Comparison of ENCODE assay signal across 8 cellular contexts in the genomic region with DNA sequence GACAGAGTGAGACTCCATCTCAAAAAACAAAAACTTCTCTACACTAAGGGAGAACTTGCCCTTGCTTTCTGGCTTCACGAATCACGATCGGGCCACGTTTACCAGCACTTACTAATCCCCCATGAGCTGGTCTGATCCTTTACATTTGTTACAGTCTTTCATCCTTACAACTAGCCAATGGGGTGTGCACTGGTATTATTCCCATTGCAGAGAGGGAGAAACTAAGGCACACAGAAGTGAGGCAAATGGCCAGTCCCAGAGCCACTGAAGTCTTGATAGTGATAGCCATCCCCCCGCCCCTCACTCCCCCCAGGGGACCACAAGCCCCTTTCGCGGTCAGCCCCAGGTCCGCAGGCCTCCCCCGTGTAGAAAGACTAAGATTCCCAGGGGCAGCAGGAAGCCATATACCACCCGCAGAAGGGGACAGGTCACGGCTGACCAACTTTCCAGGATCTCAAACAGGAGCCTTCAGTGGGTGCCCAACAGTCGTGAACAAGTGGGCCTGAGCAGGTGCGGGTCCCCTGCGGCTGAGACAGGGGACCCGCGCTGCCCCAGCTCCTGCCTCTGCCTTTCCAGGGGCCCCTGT. TPM values are rescaled to one million over a fixed set of nuclear protein-coding genes. Genes with fewer than 3 reads are reported as not detected.
DNase-seq lines count a peak whose midpoint lies in the region; ATAC-seq and TF ChIP-seq lines count a peak whose summit lies in the region.

No MANE protein-coding gene starts in this region.

- TF ChIP-seq RAD21 in liver (IDR thresholded peaks at IDR 0.05): no peak

- no peak overlapping the region for H3K27ac ChIP-seq in liver (ENCODE audit: low read depth in 1 of 2, low read length in 2 of 2)
- H3K27ac ChIP-seq in thyroid gland: peak overlapping the region in 2 of 3 donors; percentile 33 to 40

- H3K27ac Mint-ChIP-seq in activated T-helper 17 cell treated with anti-CD3 and anti-CD28 coated beads, Interleukin-2, amount 50 U/mL, for 72 hours: no peak overlapping the region

- TF ChIP-seq POLR2A in thyroid gland (IDR thresholded peaks at IDR 0.05): no peak

- H3K4me1 Mint-ChIP-seq in activated T-helper 17 cell treated with anti-CD3 and anti-CD28 coated beads, Interleukin-2, amount 50 U/mL, for 72 hours: no peaks in the 10 kb centered on the region

- H3K36me3 ChIP-seq in liver (ENCODE audit: control insufficient read depth in 4 of 4, insufficient read depth in 3 of 4, low read depth in 1 of 4, low read length in 3 of 4) (no peaks in the 10 kb centered on the region), thyroid gland (no peaks in the 10 kb centered on the region)

- H3K9ac ChIP-seq in liver (ENCODE audit: low read depth in 1 of 2, low read length in 2 of 2): no peak overlapping the region

- no peaks in the 10 kb centered on the region for H3K36me3 Mint-ChIP-seq in activated T-helper 17 cell treated with anti-CD3 and anti-CD28 coated beads, Interleukin-2, amount 50 U/mL, for 72 hours (ENCODE audit: low read depth)

- WGBS in liver: 20% methylated on average over 16 of the region's 16 CpGs
- 20 to 24% methylated on average over 7 to 9 of the region's 16 CpGs for WGBS in thyroid gland, 2 donors

- H3K27me3 ChIP-seq in liver (ENCODE audit: control insufficient read depth in 4 of 4, insufficient read depth in 4 of 4, low read length in 3 of 4) (no peaks in the 10 kb centered on the region), thyroid gland (no peaks in the 10 kb centered on the region)

- H3K4me1 ChIP-seq in liver (ENCODE audit: control insufficient read depth in 4 of 4, insufficient read depth in 4 of 4, low read length in 3 of 4) (peaks cover 5 to 13% (median 8%) of the 10 kb centered on the region in 4 donors), thyroid gland (peaks cover 28 to 46% of the 10 kb centered on the region in 2 donors)

- no peaks in the 10 kb centered on the region for H3K9me3 Mint-ChIP-seq in activated T-helper 17 cell treated with anti-CD3 and anti-CD28 coated beads, Interleukin-2, amount 50 U/mL, for 72 hours

- peak overlapping the region; percentile 58 to 89 (median 76) for H3K4me3 ChIP-seq in liver (ENCODE audit: low read depth in 1 of 3, low read length in 3 of 3)
- H3K4me3 ChIP-seq in thyroid gland (replicated peaks in 1 of 3): peak overlapping the region; percentile 7 to 70 (median 45)

- H3K27me3 Mint-ChIP-seq in activated T-helper 17 cell treated with anti-CD3 and anti-CD28 coated beads, Interleukin-2, amount 50 U/mL, for 72 hours: no peaks in the 10 kb centered on the region

- H3K9me3 ChIP-seq in liver (ENCODE audit: control insufficient read depth in 4 of 4, low read length in 3 of 4) (no peaks in the 10 kb centered on the region), thyroid gland (no peaks in the 10 kb centered on the region)

- ATAC-seq in activated T-helper 17 cell treated with anti-CD3 and anti-CD28 coated beads, Interleukin-2, amount 50 U/mL, for 72 hours (replicated peaks): no peak
- ATAC-seq in HG02763 (IDR thresholded peaks at IDR 0.05; ENCODE audit: unreplicated experiment): no peak

- intact Hi-C loops in thyroid gland (cut with DNase I): loop anchor here (5.0 to 10.0 kb wide), 2 partner anchors 55 to 128 kb away; a partner anchor contains a TSS

- peak; percentile 35 for DNase-seq in activated T-cell treated with anti-CD3 and anti-CD28 coated beads, Interleukin-2, amount 50 U/mL, for 1 hour
- no peak for DNase-seq in activated T-cell treated with anti-CD3 and anti-CD28 coated beads, Interleukin-2, amount 50 U/mL, for 48 hours
- DNase-seq in thyroid gland (no peak), NCI-H128 (lab: John Stamatoyannopoulos, UW; ENCODE audit: unreplicated experiment) (no peak)
- no peak for DNase-seq in effector CD8-positive, alpha-beta T cell (lab: John Stamatoyannopoulos, UW)

- TF ChIP-seq CTCF in liver (IDR thresholded peaks at IDR 0.05; ENCODE audit: low read depth, low read length, missing input control) (no peak), thyroid gland (IDR thresholded peaks at IDR 0.05) (no peak)

- H3K4me3 Mint-ChIP-seq in activated T-helper 17 cell treated with anti-CD3 and anti-CD28 coated beads, Interleukin-2, amount 50 U/mL, for 72 hours: peak overlapping the region; percentile 69

TF ChIP-seq in liver, 16 proteins besides CTCF, POLR2A, EP300 and RAD21:
- TF ChIP-seq, protein P1, sequence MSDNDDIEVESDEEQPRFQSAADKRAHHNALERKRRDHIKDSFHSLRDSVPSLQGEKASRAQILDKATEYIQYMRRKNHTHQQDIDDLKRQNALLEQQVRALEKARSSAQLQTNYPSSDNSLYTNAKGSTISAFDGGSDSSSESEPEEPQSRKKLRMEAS (IDR thresholded peaks at IDR 0.05): no peak
- TF ChIP-seq FOXA2 (IDR thresholded peaks at IDR 0.05) (no peak), RXRA (IDR thresholded peaks at IDR 0.05) (no peak), HNF4G (IDR thresholded peaks at IDR 0.05) (no peak), JUND (IDR thresholded peaks at IDR 0.05) (no peak), EGR1 (IDR thresholded peaks at IDR 0.05; ENCODE audit: low read depth in 2 of 2) (no peak), GABPA (IDR thresholded peaks at IDR 0.05 in 1 of 2, conservative IDR thresholded peaks at IDR 0.05 in 1 of 2) (no peak), HNF4A (conservative IDR thresholded peaks at IDR 0.05) (no peak), SP1 (IDR thresholded peaks at IDR 0.05) (no peak)
- TF ChIP-seq, protein P2, sequence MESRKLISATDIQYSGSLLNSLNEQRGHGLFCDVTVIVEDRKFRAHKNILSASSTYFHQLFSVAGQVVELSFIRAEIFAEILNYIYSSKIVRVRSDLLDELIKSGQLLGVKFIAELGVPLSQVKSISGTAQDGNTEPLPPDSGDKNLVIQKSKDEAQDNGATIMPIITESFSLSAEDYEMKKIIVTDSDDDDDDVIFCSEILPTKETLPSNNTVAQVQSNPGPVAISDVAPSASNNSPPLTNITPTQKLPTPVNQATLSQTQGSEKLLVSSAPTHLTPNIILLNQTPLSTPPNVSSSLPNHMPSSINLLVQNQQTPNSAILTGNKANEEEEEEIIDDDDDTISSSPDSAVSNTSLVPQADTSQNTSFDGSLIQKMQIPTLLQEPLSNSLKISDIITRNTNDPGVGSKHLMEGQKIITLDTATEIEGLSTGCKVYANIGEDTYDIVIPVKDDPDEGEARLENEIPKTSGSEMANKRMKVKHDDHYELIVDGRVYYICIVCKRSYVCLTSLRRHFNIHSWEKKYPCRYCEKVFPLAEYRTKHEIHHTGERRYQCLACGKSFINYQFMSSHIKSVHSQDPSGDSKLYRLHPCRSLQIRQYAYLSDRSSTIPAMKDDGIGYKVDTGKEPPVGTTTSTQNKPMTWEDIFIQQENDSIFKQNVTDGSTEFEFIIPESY (IDR thresholded peaks at IDR 0.05): no peak
- TF ChIP-seq, protein P3, sequence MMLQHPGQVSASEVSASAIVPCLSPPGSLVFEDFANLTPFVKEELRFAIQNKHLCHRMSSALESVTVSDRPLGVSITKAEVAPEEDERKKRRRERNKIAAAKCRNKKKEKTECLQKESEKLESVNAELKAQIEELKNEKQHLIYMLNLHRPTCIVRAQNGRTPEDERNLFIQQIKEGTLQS (IDR thresholded peaks at IDR 0.05): no peak

RNA-seq across cellular contexts. Expression of a gene that starts 0.8 kb away (rescaled TPM):
- 1 to 10 TPM; 1.8 to 2.3 TPM for total RNA-seq in activated T-helper 17 cell treated with anti-CD3 and anti-CD28 coated beads, Interleukin-2, amount 50 U/mL, for 72 hours
- 10 to 100 TPM in 1 of 2 donors, 1 to 10 TPM in 1; 2.1 to 24.5 TPM for total RNA-seq in liver
- 1 to 10 TPM; 1.4 to 3.8 TPM for polyA plus RNA-seq in liver
- 10 to 100 TPM; 18.6 to 34.1 (median 21.2) TPM for total RNA-seq in thyroid gland

RNA-seq across cellular contexts. Expression of a gene that starts 32.1 kb away (rescaled TPM):
- total RNA-seq in activated T-helper 17 cell treated with anti-CD3 and anti-CD28 coated beads, Interleukin-2, amount 50 U/mL, for 72 hours: 100 to 1,000 TPM; 107 to 112 TPM
- 10 to 100 TPM; 21.6 to 88.4 TPM for total RNA-seq in liver
- 10 to 100 TPM; 30.0 to 31.0 TPM for polyA plus RNA-seq in liver
- total RNA-seq in thyroid gland: 10 to 100 TPM; 15.5 to 23.4 (median 21.3) TPM

RNA-seq across cellular contexts. Expression of a gene that starts 38.4 kb away (rescaled TPM):
- total RNA-seq in activated T-helper 17 cell treated with anti-CD3 and anti-CD28 coated beads, Interleukin-2, amount 50 U/mL, for 72 hours: 10 to 100 TPM; 14.3 to 28.5 TPM
- total RNA-seq in liver: 10 to 100 TPM in 1 of 2 donors, 1 to 10 TPM in 1; 9.3 to 10.2 TPM
- polyA plus RNA-seq in liver: 10 to 100 TPM; 13.0 to 20.8 TPM
- 10 to 100 TPM; 20.7 to 35.7 (median 24.7) TPM for total RNA-seq in thyroid gland

Comparison
In these comparisons a context has a peak if more than half of its experiments do, and no peak if none do; other contexts are left out.
1. H3K27ac ChIP-seq: peak in thyroid gland (2 of 3); none in liver (0 of 2).